Comparison of ENCODE assay signal across 10 cellular contexts in the genomic region with DNA sequence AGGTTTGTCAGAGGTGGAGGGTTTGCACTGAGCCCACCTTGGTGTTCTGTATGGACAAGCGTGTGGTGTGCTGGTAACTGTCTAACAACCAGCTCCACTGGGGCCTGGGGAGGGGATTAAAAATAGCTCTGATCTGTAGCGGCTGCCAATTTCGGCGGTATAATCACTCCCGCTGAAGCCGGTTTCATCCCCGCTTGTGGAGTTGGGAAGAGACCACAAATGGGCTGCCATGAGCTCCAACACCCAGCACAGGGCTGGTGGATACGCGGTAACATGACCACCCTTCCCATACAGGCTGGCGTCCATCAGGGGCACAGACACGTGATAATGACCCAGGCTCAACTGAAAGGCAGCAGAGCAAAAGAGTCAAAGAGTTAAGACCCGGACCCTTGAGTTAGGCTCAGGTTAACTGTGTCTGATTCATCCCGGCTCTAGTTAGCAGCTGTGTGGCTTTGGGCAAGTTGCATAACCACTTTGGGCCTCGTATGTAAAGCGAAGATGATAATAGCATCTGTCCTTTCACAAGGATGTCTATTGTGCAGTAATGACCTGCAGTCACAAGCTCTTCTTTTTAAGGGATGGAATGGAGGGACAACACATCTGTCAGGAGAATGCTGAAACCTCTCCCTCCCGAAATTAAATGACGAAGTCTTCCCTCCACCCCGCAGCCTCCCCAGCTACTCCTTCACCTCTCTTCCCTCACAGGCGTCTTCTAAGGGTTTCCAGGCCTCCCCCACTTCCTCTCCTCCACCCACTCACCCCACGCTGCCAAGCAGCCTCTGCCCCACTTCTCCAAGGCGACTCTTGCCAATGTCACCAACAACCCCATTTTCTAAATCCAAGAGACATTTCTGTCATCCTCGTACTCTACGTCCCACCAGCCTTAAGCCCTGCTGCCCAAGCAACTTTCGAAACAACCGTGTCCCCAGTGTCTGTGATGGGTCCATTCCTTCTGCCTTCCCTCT.
DNase-seq lines count a peak whose midpoint lies in the region; ATAC-seq and TF ChIP-seq lines count a peak whose summit lies in the region.
"Had no signal": no experiment of that assay in that cellular context is flagged by ENCODE, and none has a peak within 500 bp of the region (broad histone marks: within the 10 kb centered on the region; RNA-seq: fewer than 3 reads in every experiment).

No MANE protein-coding gene starts in this region.

- H4K8ac ChIP-seq in neuronal stem cell (ENCODE audit: low read depth, low read length): no peak overlapping the region

- no peak overlapping the region for H2AFZ ChIP-seq in neuronal stem cell (ENCODE audit: low read length)

- no peak overlapping the region for H2BK12ac ChIP-seq in neuronal stem cell (ENCODE audit: low read length)

- no peaks in the 10 kb centered on the region for H3K9me3 ChIP-seq in neuronal stem cell (replicated peaks in 1 of 2; ENCODE audit: control insufficient read depth in 2 of 2, insufficient read depth in 1 of 2, low read depth in 1 of 2, low read length in 2 of 2)

- H3K36me3 ChIP-seq in neuronal stem cell (replicated peaks in 1 of 2; ENCODE audit: control insufficient read depth in 2 of 2, insufficient read depth in 2 of 2, low read length in 2 of 2): no peaks in the 10 kb centered on the region

- H4K91ac ChIP-seq in neuronal stem cell (ENCODE audit: low read depth, low read length, poor library complexity): no peak overlapping the region

- TF ChIP-seq CTCF in foreskin keratinocyte (conservative IDR thresholded peaks at IDR 0.05): no peak

- no peaks in the 10 kb centered on the region for H3K79me1 ChIP-seq in neuronal stem cell (ENCODE audit: low read depth, low read length)

- H3K4ac ChIP-seq in neuronal stem cell (ENCODE audit: low read length): no peak overlapping the region

- H3K9me3 Mint-ChIP-seq in activated naive CD4-positive, alpha-beta T cell treated with anti-CD3 and anti-CD28 coated beads, Interleukin-2, amount 50 U/mL, for 72 hours: peaks cover 0 to 1% of the 10 kb centered on the region in 2 donors
- H3K9me3 Mint-ChIP-seq: mesothelial cell of epicardium had no signal

- H3K27me3 ChIP-seq in neuronal stem cell (ENCODE audit: control insufficient read depth in 3 of 3, insufficient read depth in 3 of 3, low read depth in 1 of 3, low read length in 3 of 3) (no peaks in the 10 kb centered on the region), foreskin keratinocyte (no peaks in the 10 kb centered on the region)

- no peak overlapping the region for H2BK120ac ChIP-seq in neuronal stem cell (ENCODE audit: low read depth, low read length)

- H3K23ac ChIP-seq in neuronal stem cell (ENCODE audit: low read depth, low read length, poor library complexity): no peak overlapping the region

- peak overlapping the region; percentile 62 to 99 for H3K27ac Mint-ChIP-seq in activated naive CD4-positive, alpha-beta T cell treated with anti-CD3 and anti-CD28 coated beads, Interleukin-2, amount 50 U/mL, for 72 hours

- peak overlapping the region; percentile 73 for H2AK5ac ChIP-seq in neuronal stem cell (ENCODE audit: low read depth, low read length)

- H3K4me1 ChIP-seq in neuronal stem cell (ENCODE audit: control insufficient read depth in 2 of 2, insufficient read depth in 1 of 2, low read depth in 1 of 2, low read length in 2 of 2) (peaks cover 3 to 10% of the 10 kb centered on the region in 2 donors), foreskin keratinocyte (no peaks in the 10 kb centered on the region)

- no peak for ATAC-seq in activated naive CD4-positive, alpha-beta T cell treated with anti-CD3 and anti-CD28 coated beads, Interleukin-2, amount 50 U/mL, for 72 hours
- ATAC-seq in foreskin keratinocyte: no peak

- H3K27ac ChIP-seq in neuronal stem cell (replicated peaks; ENCODE audit: low read length): no peak overlapping the region
- no peak overlapping the region for H3K27ac ChIP-seq in foreskin keratinocyte

- H3K4me2 ChIP-seq in neuronal stem cell (ENCODE audit: insufficient read depth, low read length, poor library complexity, severe bottlenecking): no peak overlapping the region

- H3K9ac ChIP-seq in neuronal stem cell (ENCODE audit: low read depth, low read length, poor library complexity): no peak overlapping the region

- H2BK5ac ChIP-seq in neuronal stem cell (ENCODE audit: low read length): peak overlapping the region; percentile 19

- peak overlapping the region; percentile 76 for H3K18ac ChIP-seq in neuronal stem cell (ENCODE audit: low read length)

- H3K4me3 ChIP-seq in neuronal stem cell (ENCODE audit: low read length in 2 of 2): no peak overlapping the region

- WGBS in neuronal stem cell (ENCODE audit: extremely low coverage in 2 of 2, insufficient read length in 2 of 2, insufficient replicate concordance in 1 of 2), 2 donors: no CpG with 5 or more reads among the region's 25 CpGs

- H3K14ac ChIP-seq in neuronal stem cell (ENCODE audit: low read length): no peak overlapping the region

- peak; percentile 51 for DNase-seq in NCI-H82 (lab: John Stamatoyannopoulos, UW)
- no peak for DNase-seq in NCI-H82 treated with DMSO at 0.1 percent for 48 hours (lab: John Stamatoyannopoulos, UW; ENCODE audit: unreplicated experiment)
- peak; percentile 41 for DNase-seq in NAMALWA (ENCODE audit: low spot score)
- DNase-seq in activated naive CD4-positive, alpha-beta T cell treated with anti-CD3 and anti-CD28 coated beads, Interleukin-2, amount 50 U/mL, for 72 hours (ENCODE audit: low spot score in 2 of 2): no peak
- no peak for DNase-seq in neuronal stem cell (ENCODE audit: low spot score)
- DNase-seq in foreskin keratinocyte: no peak
- DNase-seq in NCI-H1048 (lab: John Stamatoyannopoulos, UW): no peak
- no peak for DNase-seq in occipital lobe (lab: John Stamatoyannopoulos, UW)
- DNase-seq: activated CD4-positive, CD25-positive, alpha-beta regulatory T cell treated with anti-CD3 and anti-CD28 coated beads, Interleukin-2, amount 50 U/mL, for 72 hours had no signal

- H2BK15ac ChIP-seq in neuronal stem cell (ENCODE audit: low read length): peak overlapping the region; percentile 99

- H3K36me3 Mint-ChIP-seq in activated naive CD4-positive, alpha-beta T cell treated with anti-CD3 and anti-CD28 coated beads, Interleukin-2, amount 50 U/mL, for 72 hours: no peaks in the 10 kb centered on the region
- H3K36me3 Mint-ChIP-seq: mesothelial cell of epicardium had no signal

Comparison
In these comparisons a context has a peak if more than half of its experiments do, and no peak if none do; other contexts are left out.
1. DNase-seq: peak in NCI-H82 (single experiment) and NAMALWA (single experiment); none in NCI-H82 treated with DMSO at 0.1 percent for 48 hours (single experiment), activated naive CD4-positive, alpha-beta T cell treated with anti-CD3 and anti-CD28 coated beads, Interleukin-2, amount 50 U/mL, for 72 hours (0 of 2), neuronal stem cell (single experiment), foreskin keratinocyte (0 of 2), NCI-H1048 (single experiment) and occipital lobe (single experiment).